In the genomic region with DNA sequence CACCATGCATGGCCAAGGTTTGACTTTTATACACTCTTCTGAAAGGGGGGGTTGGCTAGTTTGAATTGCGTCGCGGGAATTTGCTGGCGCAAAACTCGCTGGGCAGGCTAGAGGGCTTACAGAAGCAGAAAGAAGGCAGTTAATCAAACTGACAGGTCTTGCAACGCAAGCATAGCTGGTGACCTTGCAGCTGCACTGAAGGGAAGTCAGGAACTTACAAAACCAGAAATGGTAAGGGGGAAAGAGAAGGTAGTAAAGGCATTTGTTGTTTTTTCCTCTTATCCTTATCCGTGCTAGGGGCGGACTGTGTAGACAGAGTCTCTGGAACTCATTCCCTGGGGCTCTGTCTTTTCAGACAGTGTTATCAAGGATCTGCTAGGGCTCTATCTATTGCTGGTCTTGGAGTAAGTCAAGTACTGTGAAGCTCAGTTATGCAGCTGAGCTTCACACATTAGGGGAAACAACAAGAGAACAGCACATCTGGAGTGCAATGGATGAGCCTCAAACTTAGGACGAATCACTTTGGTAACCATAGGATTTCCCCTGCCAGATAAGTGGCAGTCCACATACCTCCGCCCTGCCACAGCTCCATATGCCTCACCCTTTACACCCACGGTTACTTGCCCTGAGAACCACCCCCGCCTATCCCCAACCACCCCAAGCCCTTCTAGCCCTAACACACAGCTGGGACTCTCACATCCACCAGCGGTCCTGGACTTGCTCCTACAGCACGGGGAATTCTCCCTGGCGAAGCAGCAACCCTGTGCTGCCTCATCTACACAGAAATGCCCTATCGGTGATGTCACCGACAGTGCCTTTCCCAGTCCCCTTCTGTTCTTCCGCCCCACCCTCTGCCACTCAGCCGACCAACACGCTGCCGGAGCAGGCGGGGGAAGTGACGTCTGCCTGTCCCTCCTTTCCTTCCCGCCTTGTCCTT, we compare ENCODE assay signal across 8 cellular contexts.
DNase-seq lines count a peak whose midpoint lies in the region; ATAC-seq and TF ChIP-seq lines count a peak whose summit lies in the region.

No MANE protein-coding gene starts in this region.

- peak; percentile 84 for ATAC-seq in esophagus mucosa
- no peak for ATAC-seq in GM21529 (IDR thresholded peaks at IDR 0.05; ENCODE audit: unreplicated experiment)
- ATAC-seq in GM19452 (IDR thresholded peaks at IDR 0.05; ENCODE audit: unreplicated experiment): no peak

- H3K9me3 ChIP-seq in HEK293 (ENCODE audit: control insufficient read depth, insufficient read depth, low read depth, low read length): no peaks in the 10 kb centered on the region
- no peaks in the 10 kb centered on the region for H3K9me3 ChIP-seq in sigmoid colon

- H3K27ac ChIP-seq in HEK293 (ENCODE audit: extremely low read depth, low read depth, low read length): peak overlapping the region; percentile 64
- no peak overlapping the region for H3K27ac ChIP-seq in RWPE1
- no peak overlapping the region for H3K27ac ChIP-seq in sigmoid colon

- H3K36me3 ChIP-seq in HEK293 (ENCODE audit: control insufficient read depth in 2 of 2, insufficient read depth in 1 of 2, low read length in 2 of 2) (no peaks in the 10 kb centered on the region), sigmoid colon (no peaks in the 10 kb centered on the region)

- H3K4me1 ChIP-seq in HEK293 (ENCODE audit: control insufficient read depth, insufficient read depth, low read length) (no peaks in the 10 kb centered on the region), sigmoid colon (no peaks in the 10 kb centered on the region)

- H3K4me3 ChIP-seq in HEK293 (ENCODE audit: low read depth, low read length): peak overlapping the region; percentile 14; the same call in 1 of the 2 replicates
- no peak overlapping the region for H3K4me3 ChIP-seq in sigmoid colon

- no peak for TF ChIP-seq POLR2A in sigmoid colon (IDR thresholded peaks at IDR 0.05)

- WGBS in sigmoid colon, 2 donors: 12 to 19% methylated on average over 24 of the region's 24 CpGs

- CTCF ChIA-PET in HEK293 (lab: Yijun Ruan, JAX) (interaction anchor here (2.1 kb wide), 1 partner anchor 11 kb away, joined by 11 read pairs; no protein-coding TSS in a partner anchor), RWPE1 (lab: Yijun Ruan, JAX) (no interaction called here)

- DNase-seq in RWPE1 (ENCODE audit: low spot score): peak; percentile 9
- peak; percentile 67 for DNase-seq in sigmoid colon
- DNase-seq in COLO668 (lab: John Stamatoyannopoulos, UW; ENCODE audit: unreplicated experiment): no peak
- no peak for DNase-seq in kidney glomerular epithelial cell (lab: John Stamatoyannopoulos, UW)

- intact Hi-C loops in sigmoid colon (cut with DNase I): no loop called here

- TF ChIP-seq CTCF in HEK293 (tag by site-specific recombination; IDR thresholded peaks at IDR 0.05) (no peak), RWPE1 (conservative IDR thresholded peaks at IDR 0.05; ENCODE audit: low read depth) (no peak), sigmoid colon (IDR thresholded peaks at IDR 0.05) (no peak)

- POLR2A ChIA-PET in HEK293 (lab: Yijun Ruan, JAX) (interaction anchor here (0.6 to 0.9 kb wide), 2 partner anchors 9 to 13 kb away, joined by 3 to 5 read pairs; no protein-coding TSS in a partner anchor), RWPE1 (lab: Yijun Ruan, JAX; ENCODE audit: low non-redundant PET) (no interaction called here)

- TF ChIP-seq EP300 in sigmoid colon (IDR thresholded peaks at IDR 0.05): no peak

- H3K27me3 ChIP-seq in sigmoid colon: peaks cover 0 to 16% (median 0%) of the 10 kb centered on the region in 3 donors

TF ChIP-seq in HEK293, 187 proteins besides CTCF, POLR2A, EP300 and RAD21 (continues in another document):
- TF ChIP-seq FEZF1 (tag by site-specific recombination; IDR thresholded peaks at IDR 0.05) (peak; percentile 92), ZNF510 (tag by site-specific recombination; IDR thresholded peaks at IDR 0.05; ENCODE audit: insufficient replicate concordance) (no peak), BCL11B (tag by site-specific recombination; IDR thresholded peaks at IDR 0.05; ENCODE audit: low read depth) (no peak), AEBP2 (tag by site-specific recombination; IDR thresholded peaks at IDR 0.05; ENCODE audit: borderline replicate concordance) (no peak), ZNF354C (tag by site-specific recombination; IDR thresholded peaks at IDR 0.05; ENCODE audit: borderline replicate concordance, low read depth) (no peak), ZNF24 (tag by site-specific recombination; IDR thresholded peaks at IDR 0.05) (0 out of 2 replicates have a peak, but pooled peaks have one; percentile 60), ZSCAN5A (tag by site-specific recombination; IDR thresholded peaks at IDR 0.05) (no peak), ZNF843 (tag by site-specific recombination; IDR thresholded peaks at IDR 0.05) (no peak; the same call in 1 of the 2 replicates), ZNF211 (tag by site-specific recombination; IDR thresholded peaks at IDR 0.05; ENCODE audit: low read depth) (no peak)
- TF ChIP-seq, protein P1, sequence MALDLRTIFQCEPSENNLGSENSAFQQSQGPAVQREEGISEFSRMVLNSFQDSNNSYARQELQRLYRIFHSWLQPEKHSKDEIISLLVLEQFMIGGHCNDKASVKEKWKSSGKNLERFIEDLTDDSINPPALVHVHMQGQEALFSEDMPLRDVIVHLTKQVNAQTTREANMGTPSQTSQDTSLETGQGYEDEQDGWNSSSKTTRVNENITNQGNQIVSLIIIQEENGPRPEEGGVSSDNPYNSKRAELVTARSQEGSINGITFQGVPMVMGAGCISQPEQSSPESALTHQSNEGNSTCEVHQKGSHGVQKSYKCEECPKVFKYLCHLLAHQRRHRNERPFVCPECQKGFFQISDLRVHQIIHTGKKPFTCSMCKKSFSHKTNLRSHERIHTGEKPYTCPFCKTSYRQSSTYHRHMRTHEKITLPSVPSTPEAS (tag by site-specific recombination; IDR thresholded peaks at IDR 0.05): no peak
- TF ChIP-seq, protein P2, sequence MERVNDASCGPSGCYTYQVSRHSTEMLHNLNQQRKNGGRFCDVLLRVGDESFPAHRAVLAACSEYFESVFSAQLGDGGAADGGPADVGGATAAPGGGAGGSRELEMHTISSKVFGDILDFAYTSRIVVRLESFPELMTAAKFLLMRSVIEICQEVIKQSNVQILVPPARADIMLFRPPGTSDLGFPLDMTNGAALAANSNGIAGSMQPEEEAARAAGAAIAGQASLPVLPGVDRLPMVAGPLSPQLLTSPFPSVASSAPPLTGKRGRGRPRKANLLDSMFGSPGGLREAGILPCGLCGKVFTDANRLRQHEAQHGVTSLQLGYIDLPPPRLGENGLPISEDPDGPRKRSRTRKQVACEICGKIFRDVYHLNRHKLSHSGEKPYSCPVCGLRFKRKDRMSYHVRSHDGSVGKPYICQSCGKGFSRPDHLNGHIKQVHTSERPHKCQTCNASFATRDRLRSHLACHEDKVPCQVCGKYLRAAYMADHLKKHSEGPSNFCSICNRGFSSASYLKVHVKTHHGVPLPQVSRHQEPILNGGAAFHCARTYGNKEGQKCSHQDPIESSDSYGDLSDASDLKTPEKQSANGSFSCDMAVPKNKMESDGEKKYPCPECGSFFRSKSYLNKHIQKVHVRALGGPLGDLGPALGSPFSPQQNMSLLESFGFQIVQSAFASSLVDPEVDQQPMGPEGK (tag by site-specific recombination; IDR thresholded peaks at IDR 0.05): peak; percentile 67

Comparison
In these comparisons a context has a peak if more than half of its experiments do, and no peak if none do; other contexts are left out.
1. DNase-seq: peak in RWPE1 (single experiment) and sigmoid colon (single experiment); none in COLO668 (single experiment) and kidney glomerular epithelial cell (single experiment).